In the genomic region with DNA sequence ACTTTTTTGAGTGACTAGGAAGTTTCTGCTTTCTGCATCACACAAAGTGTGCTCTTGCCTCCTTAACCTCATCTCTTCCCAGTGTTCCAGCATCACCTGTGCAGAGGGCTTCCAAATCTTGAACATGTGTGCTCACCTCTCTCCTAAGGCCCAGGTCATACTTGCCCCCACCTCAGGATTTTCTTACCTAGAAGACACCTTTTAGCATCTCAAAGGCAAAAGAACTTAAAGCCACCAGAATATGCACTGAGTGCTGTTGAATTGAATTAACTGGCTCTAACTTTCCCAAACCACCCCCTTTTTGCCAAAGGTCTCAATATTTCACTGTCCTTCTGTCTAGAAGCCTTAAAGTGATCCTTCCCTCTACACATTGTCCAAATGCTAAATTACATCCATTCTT, we compare ENCODE assay signal across 28 cellular contexts.
"Had no signal": no experiment of that assay in that cellular context is flagged by ENCODE, and none has a peak within 500 bp of the region (broad histone marks: within the 10 kb centered on the region; RNA-seq: fewer than 3 reads in every experiment).

No MANE protein-coding gene starts in this region.

- H3K9me3 ChIP-seq: ovary, psoas muscle, right lobe of liver, sigmoid colon, stomach, thoracic aorta, thyroid gland, upper lobe of left lung, uterus had no signal

- H3K27ac Mint-ChIP-seq: natural killer cell; nephron; neural progenitor cell; progenitor cell of endocrine pancreas; stimulated activated effector memory CD8-positive, alpha-beta T cell treated with anti-CD3 and anti-CD28 coated beads, Interleukin-12 subunit alpha, Interleukin-12 subunit beta, amount 100 ng/mL, for 72 hours; stimulated activated naive B cell treated with anti-CD40 and anti-IgM and Interleukin-4, amounts not matched to agents 10 μg/mL and 1 μg/mL and 100 μg/mL, for 72 hours; stimulated activated naive CD8-positive, alpha-beta T cell treated with anti-CD3 and anti-CD28 coated beads, Interleukin-15, Interleukin-2, amounts not matched to agents 100 ng/mL and 50 ng/mL, for 24 hours had no signal

- H3K4me1 Mint-ChIP-seq: natural killer cell; stimulated activated effector memory CD8-positive, alpha-beta T cell treated with anti-CD3 and anti-CD28 coated beads, Interleukin-12 subunit alpha, Interleukin-12 subunit beta, amount 100 ng/mL, for 72 hours; stimulated activated naive B cell treated with anti-CD40 and anti-IgM and Interleukin-4, amounts not matched to agents 10 μg/mL and 1 μg/mL and 100 μg/mL, for 72 hours had no signal

- H2AFZ ChIP-seq: neural progenitor cell, parathyroid adenoma had no signal

- H3K27me3 ChIP-seq: neural progenitor cell, ovary, right lobe of liver, sigmoid colon, stomach, thyroid gland, tibial nerve, upper lobe of left lung, uterus had no signal

- H3K27ac ChIP-seq: neural progenitor cell, ovary, parathyroid adenoma, psoas muscle, right lobe of liver, sigmoid colon, stomach, thoracic aorta, thyroid gland, tibial nerve, upper lobe of left lung, uterus had no signal

- DNase-seq: natural killer cell; occipital lobe; ovary; posterior cingulate gyrus; psoas muscle; right cardiac atrium; right lobe of liver; sigmoid colon; small intestine; stimulated activated CD4-positive, alpha-beta T cell treated with anti-CD3 and anti-CD28 coated beads, Interleukin-15, amount 100 ng/mL, for 24 hours; stimulated activated CD4-positive, alpha-beta T cell treated with anti-CD3 and anti-CD28 coated beads, Interleukin-2, amount 100 ng/mL, for 24 hours; stimulated activated CD4-positive, alpha-beta T cell treated with anti-CD3 and anti-CD28 coated beads, Interleukin-2, amount 100 ng/mL, for 48 hours; stimulated activated CD4-positive, alpha-beta T cell treated with anti-CD3 and anti-CD28 coated beads, Interleukin-4, amount 100 ng/mL, for 24 hours; stimulated activated naive B cell treated with anti-CD40 and anti-IgM and Interleukin-4, amounts not matched to agents 10 μg/mL and 1 μg/mL and 100 μg/mL, for 72 hours; stimulated activated naive CD4-positive, alpha-beta T cell treated with Interleukin-2 at 50 U/mL for 16 hours; stomach; thyroid gland; trophoblast cell; upper lobe of left lung; uterus had no signal

- H3K4me1 ChIP-seq: neural progenitor cell, parathyroid adenoma, psoas muscle, right lobe of liver, sigmoid colon, thyroid gland, tibial nerve, upper lobe of left lung, uterus had no signal

- H3K79me2 ChIP-seq: parathyroid adenoma had no signal

- H3K27me3 Mint-ChIP-seq: stimulated activated naive B cell treated with anti-CD40 and anti-IgM and Interleukin-4, amounts not matched to agents 10 μg/mL and 1 μg/mL and 100 μg/mL, for 72 hours; stimulated activated naive CD8-positive, alpha-beta T cell treated with anti-CD3 and anti-CD28 coated beads, Interleukin-15, Interleukin-2, amounts not matched to agents 100 ng/mL and 50 ng/mL, for 24 hours had no signal

- H3K4me2 ChIP-seq: neural progenitor cell had no signal

- H3K4me3 Mint-ChIP-seq: natural killer cell; nephron; neural progenitor cell; stimulated activated effector memory CD8-positive, alpha-beta T cell treated with anti-CD3 and anti-CD28 coated beads, Interleukin-12 subunit alpha, Interleukin-12 subunit beta, amount 100 ng/mL, for 72 hours; stimulated activated naive B cell treated with anti-CD40 and anti-IgM and Interleukin-4, amounts not matched to agents 10 μg/mL and 1 μg/mL and 100 μg/mL, for 72 hours; stimulated activated naive CD8-positive, alpha-beta T cell treated with anti-CD3 and anti-CD28 coated beads, Interleukin-15, Interleukin-2, amounts not matched to agents 100 ng/mL and 50 ng/mL, for 24 hours had no signal

- H3K36me3 Mint-ChIP-seq: stimulated activated effector memory CD8-positive, alpha-beta T cell treated with anti-CD3 and anti-CD28 coated beads, Interleukin-12 subunit alpha, Interleukin-12 subunit beta, amount 100 ng/mL, for 72 hours had no signal

- H3K36me3 ChIP-seq: neural progenitor cell, ovary, right lobe of liver, sigmoid colon, stomach, thoracic aorta, thyroid gland, upper lobe of left lung, uterus had no signal

- ATAC-seq: natural killer cell; psoas muscle; right cardiac atrium; right lobe of liver; stimulated activated effector memory CD8-positive, alpha-beta T cell treated with anti-CD3 and anti-CD28 coated beads, Interleukin-12 subunit alpha, Interleukin-12 subunit beta, amount 100 ng/mL, for 72 hours; stimulated activated naive B cell treated with anti-CD40 and anti-IgM and Interleukin-4, amounts not matched to agents 10 μg/mL and 1 μg/mL and 100 μg/mL, for 72 hours had no signal

- H3K4me3 ChIP-seq: neural progenitor cell, ovary, psoas muscle, right lobe of liver, sigmoid colon, stomach, thoracic aorta, thyroid gland, tibial nerve, upper lobe of left lung, uterus had no signal
